ENCODE assay signal across 10 cellular contexts in genomic region chr12:644818-645552, GRCh38. TPM values are rescaled to one million over a fixed set of nuclear protein-coding genes. Genes with fewer than 3 reads are reported as not detected.
A peak's percentile ranks its signal among the peaks of the same experiment; 100 is the strongest.
DNase-seq lines count a peak whose midpoint lies in the region; ATAC-seq and TF ChIP-seq lines count a peak whose summit lies in the region.
"Had no signal": no experiment of that assay in that cellular context is flagged by ENCODE, and none has a peak within 500 bp of the region (broad histone marks: within the 10 kb centered on the region; RNA-seq: fewer than 3 reads in every experiment).

No MANE protein-coding gene starts in this region.

- TF ChIP-seq POLR2A in heart left ventricle (IDR thresholded peaks at IDR 0.05), result no peak

- no peaks in the 10 kb centered on the region for H3K27me3 ChIP-seq in CD4-positive, CD25-positive, alpha-beta regulatory T cell (ENCODE audit: control insufficient read depth, insufficient read depth, low read length)
- H3K27me3 ChIP-seq in heart left ventricle (no peaks in the 10 kb centered on the region), rectal smooth muscle tissue (ENCODE audit: control insufficient read depth, insufficient read depth, low read length) (no peaks in the 10 kb centered on the region), WERI-Rb-1 (ENCODE audit: insufficient read depth, low read depth, severe bottlenecking) (no peaks in the 10 kb centered on the region)

- no peak for ATAC-seq in CD4-positive, CD25-positive, alpha-beta regulatory T cell (ENCODE audit: low read depth in 2 of 2)
- no peak for ATAC-seq in T-helper 17 cell
- ATAC-seq in heart left ventricle, result no peak
- no peak for ATAC-seq in HG02610 (IDR thresholded peaks at IDR 0.05; ENCODE audit: unreplicated experiment)

- H3K4me3 ChIP-seq in CD4-positive, CD25-positive, alpha-beta regulatory T cell (ENCODE audit: low read depth, low read length), result no peak overlapping the region
- H3K4me3 ChIP-seq in heart left ventricle, result no peak overlapping the region
- H3K4me3 ChIP-seq in rectal smooth muscle tissue (ENCODE audit: low read length), result no peak overlapping the region
- no peak overlapping the region for H3K4me3 ChIP-seq in WERI-Rb-1 (ENCODE audit: low read depth, low read length)

- peak overlapping the region; percentile 93 to 98 (median 97) for H3K27ac Mint-ChIP-seq in CD4-positive, CD25-positive, alpha-beta regulatory T cell
- H3K27ac Mint-ChIP-seq in T-helper 17 cell, result peak overlapping the region; percentile 94

- H3K36me3 ChIP-seq in CD4-positive, CD25-positive, alpha-beta regulatory T cell (ENCODE audit: control insufficient read depth, insufficient read depth, low read length), result no peaks in the 10 kb centered on the region
- H3K36me3 ChIP-seq in heart left ventricle (peaks cover 0 to 6% (median 0%) of the 10 kb centered on the region in 9 donors), rectal smooth muscle tissue (ENCODE audit: control insufficient read depth, insufficient read depth, low read length) (no peaks in the 10 kb centered on the region), WERI-Rb-1 (no peaks in the 10 kb centered on the region)

- H3K9me3 ChIP-seq in CD4-positive, CD25-positive, alpha-beta regulatory T cell (ENCODE audit: control insufficient read depth in 2 of 2, low read length in 2 of 2), result no peaks in the 10 kb centered on the region
- H3K9me3 ChIP-seq in T-helper 17 cell (ENCODE audit: control insufficient read depth, low read length, poor library complexity, severe bottlenecking) (no peaks in the 10 kb centered on the region), heart left ventricle (no peaks in the 10 kb centered on the region), WERI-Rb-1 (ENCODE audit: severe bottlenecking) (peaks cover 3% of the 10 kb centered on the region)

- no peaks in the 10 kb centered on the region for H3K36me3 Mint-ChIP-seq in CD4-positive, CD25-positive, alpha-beta regulatory T cell
- H3K36me3 Mint-ChIP-seq in T-helper 17 cell (ENCODE audit: low read depth), result peaks cover 2% of the 10 kb centered on the region

- H3K4me1 ChIP-seq in CD4-positive, CD25-positive, alpha-beta regulatory T cell (ENCODE audit: control insufficient read depth, insufficient read depth, low read length, poor library complexity, severe bottlenecking), result peaks cover 45% of the 10 kb centered on the region
- peaks cover 7 to 70% (median 49%) of the 10 kb centered on the region in 12 donors for H3K4me1 ChIP-seq in heart left ventricle
- H3K4me1 ChIP-seq in rectal smooth muscle tissue (ENCODE audit: control insufficient read depth, insufficient read depth, low read length), result peaks cover 26% of the 10 kb centered on the region

- no peak for TF ChIP-seq CTCF in heart left ventricle (IDR thresholded peaks at IDR 0.05)
- TF ChIP-seq CTCF in WERI-Rb-1 (IDR thresholded peaks at IDR 0.05; ENCODE audit: low read depth, low read length), result no peak

- 68 to 73% (median 70%) methylated on average over 6 of the region's 6 CpGs for WGBS in heart left ventricle, 4 donors

- intact Hi-C loops in heart left ventricle (cut with DNase I), result loop anchor here (2.0 to 10.0 kb wide), 11 partner anchors 14 to 170 kb away; partner anchors contain the start of gene WNK1 (in 4 of the 10)

- no peak for DNase-seq in CD4-positive, CD25-positive, alpha-beta regulatory T cell
- DNase-seq in T-helper 17 cell (no peak), heart left ventricle (peak in 1 of 5 donors; percentile 62), WERI-Rb-1 (no peak), SHP77 (lab: John Stamatoyannopoulos, UW) (no peak)
- no peak for DNase-seq in activated CD8-positive, alpha-beta memory T cell treated with anti-CD3 and anti-CD28 coated beads, Interleukin-2, amount 50 U/mL, for 4 hours
- DNase-seq: activated CD4-positive, alpha-beta T cell treated with anti-CD3 and anti-CD28 coated beads, Interleukin-2, amount 10 ng/mL, durations not matched to agents 7 days and 5 days; COR-L47 had no signal

- peaks cover 0 to 1% (median 0%) of the 10 kb centered on the region in 7 donors for H3K9me3 Mint-ChIP-seq in CD4-positive, CD25-positive, alpha-beta regulatory T cell
- H3K9me3 Mint-ChIP-seq: activated CD4-positive, alpha-beta T cell treated with anti-CD3 and anti-CD28 coated beads, Interleukin-2, amount 10 ng/mL, durations not matched to agents 7 days and 5 days had no signal

- H3K4me3 Mint-ChIP-seq in CD4-positive, CD25-positive, alpha-beta regulatory T cell, result peak overlapping the region; percentile 92 to 97 (median 94)
- H3K4me3 Mint-ChIP-seq in T-helper 17 cell, result peak overlapping the region; percentile 5

- H3K9ac ChIP-seq in rectal smooth muscle tissue (ENCODE audit: low read length), result no peak overlapping the region

- H3K27ac ChIP-seq in CD4-positive, CD25-positive, alpha-beta regulatory T cell (ENCODE audit: insufficient read depth, low read length, poor library complexity, severe bottlenecking), result peak overlapping the region; percentile 94
- H3K27ac ChIP-seq in heart left ventricle (peak overlapping the region; percentile 93 to 100 (median 99)), rectal smooth muscle tissue (ENCODE audit: low read depth, low read length) (peak overlapping the region; percentile 43), WERI-Rb-1 (no peak overlapping the region)

- no peaks in the 10 kb centered on the region for H3K27me3 Mint-ChIP-seq in CD4-positive, CD25-positive, alpha-beta regulatory T cell
- no peaks in the 10 kb centered on the region for H3K27me3 Mint-ChIP-seq in T-helper 17 cell
- H3K27me3 Mint-ChIP-seq: activated CD4-positive, alpha-beta T cell treated with anti-CD3 and anti-CD28 coated beads, Interleukin-2, amount 10 ng/mL, durations not matched to agents 7 days and 5 days had no signal

- H3K4me1 Mint-ChIP-seq in CD4-positive, CD25-positive, alpha-beta regulatory T cell, result peaks cover 13 to 63% (median 40%) of the 10 kb centered on the region in 4 donors
- H3K4me1 Mint-ChIP-seq in T-helper 17 cell, result peaks cover 20% of the 10 kb centered on the region

RNA-seq across cellular contexts. Expression of gene NINJ2, which starts 18.3 kb away (rescaled TPM):
- total RNA-seq in CD4-positive, CD25-positive, alpha-beta regulatory T cell, result 16.8 TPM
- polyA plus RNA-seq in CD4-positive, CD25-positive, alpha-beta regulatory T cell, result 100 to 1,000 TPM; 106 to 170 (median 143) TPM
- total RNA-seq in T-helper 17 cell (1 to 10 TPM; 6.1 to 6.3 TPM), heart left ventricle (1 to 10 TPM; 2.8 to 9.1 (median 5.2) TPM)
- 10 to 100 TPM in 1 of 2 donors, 1 to 10 TPM in 1; 4.2 to 15.0 TPM for polyA plus RNA-seq in heart left ventricle
